In the genomic region with DNA sequence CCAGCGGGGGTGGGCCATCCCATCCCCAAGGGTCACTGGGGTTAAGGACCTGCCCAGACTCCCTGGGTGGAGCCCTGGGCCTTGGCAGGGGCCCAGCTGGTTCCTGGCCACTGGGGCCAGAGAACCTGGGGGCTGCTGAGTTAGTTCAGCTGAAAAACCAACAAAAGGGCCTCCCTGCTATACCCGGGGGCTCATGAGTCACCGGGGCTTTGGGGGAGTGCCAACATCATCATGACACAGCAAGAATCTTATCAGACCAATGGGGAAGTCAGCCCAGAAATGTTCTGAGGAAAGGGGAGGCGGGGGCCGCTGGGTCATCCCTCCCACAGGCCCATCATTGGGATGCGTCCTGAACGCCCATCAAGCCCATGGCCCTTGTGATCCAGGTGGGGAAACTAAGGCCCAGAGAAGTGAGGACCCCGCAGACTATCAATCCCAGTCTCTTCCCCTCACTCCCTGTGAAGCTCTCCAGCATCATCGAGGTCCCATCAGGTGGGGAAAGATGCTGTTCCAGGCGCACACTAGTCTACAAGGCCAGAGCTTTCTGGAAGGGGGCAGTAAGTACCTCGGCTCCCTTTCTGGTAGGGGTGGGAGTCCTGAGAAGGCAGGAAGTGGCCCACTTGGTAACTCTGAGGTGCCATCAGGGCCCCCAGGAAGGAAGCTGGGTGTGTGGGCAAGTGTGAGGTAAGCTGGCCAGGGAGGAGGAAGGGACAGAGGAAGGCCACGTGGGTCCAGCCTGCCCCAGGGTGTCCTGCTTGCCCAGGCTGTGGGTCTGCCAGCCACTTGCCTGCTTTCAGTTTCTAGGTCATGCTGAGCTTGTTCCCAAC, we compare ENCODE assay signal across 9 cellular contexts. TPM values are rescaled to one million over a fixed set of nuclear protein-coding genes. Genes with fewer than 3 reads are reported as not detected.
DNase-seq lines count a peak whose midpoint lies in the region.
"Had no signal": no experiment of that assay in that cellular context is flagged by ENCODE, and none has a peak within 500 bp of the region (broad histone marks: within the 10 kb centered on the region; RNA-seq: fewer than 3 reads in every experiment).

No MANE protein-coding gene starts in this region.

- no peaks in the 10 kb centered on the region for H3K27me3 Mint-ChIP-seq in activated CD4-positive, alpha-beta memory T cell treated with anti-CD3 and anti-CD28 coated beads, Interleukin-2, amount 10 ng/mL, durations not matched to agents 7 days and 5 days

- peaks cover 46% of the 10 kb centered on the region for H3K4me1 Mint-ChIP-seq in activated CD4-positive, alpha-beta memory T cell treated with anti-CD3 and anti-CD28 coated beads, Interleukin-2, amount 10 ng/mL, durations not matched to agents 7 days and 5 days

- H3K4me3 ChIP-seq in esophagus (ENCODE audit: low read depth in 1 of 2, low read length in 2 of 2) = no peak overlapping the region

- CTCF ChIA-PET in activated CD4-positive, alpha-beta memory T cell treated with anti-CD3 and anti-CD28 coated beads, Interleukin-2, amount 10 ng/mL, durations not matched to agents 7 days and 5 days (lab: Charles Lee) = interaction anchor here (0.6 to 1.7 kb wide), 3 partner anchors 9 to 18 kb away, joined by 3 to 4 read pairs (median 4); no protein-coding TSS in a partner anchor

- 35 to 54% methylated on average over 11 to 12 of the region's 12 CpGs for whole genome bisulfite sequencing in esophagus, 2 donors

- H3K9me3 Mint-ChIP-seq in activated CD4-positive, alpha-beta memory T cell treated with anti-CD3 and anti-CD28 coated beads, Interleukin-2, amount 10 ng/mL, durations not matched to agents 7 days and 5 days = no peaks in the 10 kb centered on the region

- H3K27me3 ChIP-seq in esophagus (ENCODE audit: control insufficient read depth in 1 of 2, insufficient read depth in 2 of 2, low read length in 2 of 2) = no peaks in the 10 kb centered on the region

- H3K27ac Mint-ChIP-seq in activated CD4-positive, alpha-beta memory T cell treated with anti-CD3 and anti-CD28 coated beads, Interleukin-2, amount 10 ng/mL, durations not matched to agents 7 days and 5 days = peak overlapping the region; percentile 79

- H3K36me3 Mint-ChIP-seq in activated CD4-positive, alpha-beta memory T cell treated with anti-CD3 and anti-CD28 coated beads, Interleukin-2, amount 10 ng/mL, durations not matched to agents 7 days and 5 days (ENCODE audit: low read depth) = peaks cover 14% of the 10 kb centered on the region

- H3K4me1 ChIP-seq in esophagus (ENCODE audit: control insufficient read depth in 2 of 2, insufficient read depth in 2 of 2, low read length in 1 of 2) = peaks cover 0 to 20% of the 10 kb centered on the region in 2 donors

- peak; percentile 31 to 38 for DNase-seq in AML-193 (lab: John Stamatoyannopoulos, UW)
- DNase-seq in KBM-7 = peak; percentile 94
- DNase-seq in activated CD4-positive, alpha-beta memory T cell treated with anti-CD3 and anti-CD28 coated beads, Interleukin-2, amount 10 ng/mL, durations not matched to agents 7 days and 5 days = peak; percentile 19
- peak; percentile 60 for DNase-seq in non-pigmented ciliary epithelial cell (ENCODE audit: low read depth)
- no peak for DNase-seq in NCI-H82 (lab: John Stamatoyannopoulos, UW)
- no peak for DNase-seq in NCI-H1417 treated with DMSO at 0.1 percent for 48 hours (lab: John Stamatoyannopoulos, UW)
- no peak for DNase-seq in ecto neural progenitor cell (ENCODE audit: low spot score)

- in situ Hi-C loops in KBM-7 (cut with MboI; ENCODE audit: low pct_unique_long_range_greater_than_20kb, low sequenced_read_pairs) = no loop called here

- H3K36me3 ChIP-seq in esophagus (ENCODE audit: control insufficient read depth in 2 of 2, insufficient read depth in 2 of 2, low read length in 1 of 2) = no peaks in the 10 kb centered on the region

- H3K27ac ChIP-seq in esophagus (ENCODE audit: low read depth in 2 of 2, low read length in 1 of 2) = peak overlapping the region; percentile 81 to 84

- H3K9me3 ChIP-seq in esophagus (ENCODE audit: control insufficient read depth in 2 of 2, insufficient read depth in 1 of 2, low read depth in 1 of 2, low read length in 1 of 2) = peaks cover 0 to 4% of the 10 kb centered on the region in 2 donors

- POLR2A ChIA-PET in activated CD4-positive, alpha-beta memory T cell treated with anti-CD3 and anti-CD28 coated beads, Interleukin-2, amount 10 ng/mL, durations not matched to agents 7 days and 5 days (lab: Charles Lee) = interaction anchor here (0.8 to 1.2 kb wide), 6 partner anchors 15 to 169 kb away, joined by 3 to 4 read pairs (median 4); partner anchors contain the start of genes FAM3A and TAFAZZIN

- peak overlapping the region; percentile 30 for H3K4me3 Mint-ChIP-seq in activated CD4-positive, alpha-beta memory T cell treated with anti-CD3 and anti-CD28 coated beads, Interleukin-2, amount 10 ng/mL, durations not matched to agents 7 days and 5 days
- H3K4me3 Mint-ChIP-seq: nephron had no signal

RNA-seq across cellular contexts. Expression of gene G6PD, which starts 4.5 kb away (rescaled TPM):
- 10 to 100 TPM; 62.7 to 64.4 TPM for total RNA-seq in activated CD4-positive, alpha-beta memory T cell treated with anti-CD3 and anti-CD28 coated beads, Interleukin-2, amount 10 ng/mL, durations not matched to agents 7 days and 5 days
- polyA plus RNA-seq in esophagus = 10 to 100 TPM; 42.7 to 46.9 TPM

RNA-seq across cellular contexts. Expression of gene IKBKG, which starts 5.3 kb away (rescaled TPM):
- 10 to 100 TPM; 51.9 to 54.0 TPM for total RNA-seq in activated CD4-positive, alpha-beta memory T cell treated with anti-CD3 and anti-CD28 coated beads, Interleukin-2, amount 10 ng/mL, durations not matched to agents 7 days and 5 days
- 10 to 100 TPM; 16.2 to 19.7 TPM for polyA plus RNA-seq in esophagus

RNA-seq across cellular contexts. Expression of gene FAM3A, which starts 26.1 kb away (rescaled TPM):
- total RNA-seq in activated CD4-positive, alpha-beta memory T cell treated with anti-CD3 and anti-CD28 coated beads, Interleukin-2, amount 10 ng/mL, durations not matched to agents 7 days and 5 days = 10 to 100 TPM; 24.9 to 29.0 TPM
- polyA plus RNA-seq in esophagus = 10 to 100 TPM; 51.6 to 54.4 TPM

RNA-seq across cellular contexts. Expression of gene CTAG1A, which starts 42.8 kb away (rescaled TPM):
- not detected for total RNA-seq in activated CD4-positive, alpha-beta memory T cell treated with anti-CD3 and anti-CD28 coated beads, Interleukin-2, amount 10 ng/mL, durations not matched to agents 7 days and 5 days
- polyA plus RNA-seq in esophagus = not detected

RNA-seq across cellular contexts. Expression of gene SLC10A3, which starts 51.7 kb away (rescaled TPM):
- 10 to 100 TPM; 27.0 to 27.6 TPM for total RNA-seq in activated CD4-positive, alpha-beta memory T cell treated with anti-CD3 and anti-CD28 coated beads, Interleukin-2, amount 10 ng/mL, durations not matched to agents 7 days and 5 days
- 10 to 100 TPM; 24.7 to 26.3 TPM for polyA plus RNA-seq in esophagus

Comparison
In these comparisons a context has a peak if more than half of its experiments do, and no peak if none do; other contexts are left out.
1. DNase-seq: peak in AML-193 (2 of 2), KBM-7 (single experiment), activated CD4-positive, alpha-beta memory T cell treated with anti-CD3 and anti-CD28 coated beads, Interleukin-2, amount 10 ng/mL, durations not matched to agents 7 days and 5 days (single experiment) and non-pigmented ciliary epithelial cell (single experiment); none in NCI-H82 (single experiment), NCI-H1417 treated with DMSO at 0.1 percent for 48 hours (single experiment) and ecto neural progenitor cell (single experiment).